In the genomic region with DNA sequence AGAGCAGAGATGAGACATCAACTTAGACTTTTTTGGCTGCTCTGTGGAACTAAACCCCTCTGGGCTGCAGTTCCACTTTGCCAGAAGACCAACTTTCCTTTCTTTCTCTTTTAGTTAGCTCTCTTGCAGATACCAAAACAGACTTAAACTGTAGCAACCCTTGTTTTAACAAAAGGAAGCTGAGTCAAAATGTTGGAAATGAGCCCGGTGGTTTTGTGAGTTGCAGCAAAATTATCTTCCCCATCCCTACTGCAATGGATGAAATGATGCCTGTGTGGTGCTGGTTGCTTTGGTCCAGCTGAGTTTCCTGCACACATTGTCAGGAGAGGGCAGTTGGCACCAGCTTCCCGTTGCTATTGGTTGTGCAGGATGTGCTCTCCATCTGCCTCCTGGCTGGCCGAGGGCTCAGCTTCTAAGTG, we compare ENCODE assay signal across 1 cellular context.
TF ChIP-seq lines count a peak whose summit lies in the region.

No MANE protein-coding gene starts in this region.

TF ChIP-seq in HepG2, 621 proteins besides CTCF, POLR2A, EP300 and RAD21 (continued from another document):
- TF ChIP-seq, protein P1, sequence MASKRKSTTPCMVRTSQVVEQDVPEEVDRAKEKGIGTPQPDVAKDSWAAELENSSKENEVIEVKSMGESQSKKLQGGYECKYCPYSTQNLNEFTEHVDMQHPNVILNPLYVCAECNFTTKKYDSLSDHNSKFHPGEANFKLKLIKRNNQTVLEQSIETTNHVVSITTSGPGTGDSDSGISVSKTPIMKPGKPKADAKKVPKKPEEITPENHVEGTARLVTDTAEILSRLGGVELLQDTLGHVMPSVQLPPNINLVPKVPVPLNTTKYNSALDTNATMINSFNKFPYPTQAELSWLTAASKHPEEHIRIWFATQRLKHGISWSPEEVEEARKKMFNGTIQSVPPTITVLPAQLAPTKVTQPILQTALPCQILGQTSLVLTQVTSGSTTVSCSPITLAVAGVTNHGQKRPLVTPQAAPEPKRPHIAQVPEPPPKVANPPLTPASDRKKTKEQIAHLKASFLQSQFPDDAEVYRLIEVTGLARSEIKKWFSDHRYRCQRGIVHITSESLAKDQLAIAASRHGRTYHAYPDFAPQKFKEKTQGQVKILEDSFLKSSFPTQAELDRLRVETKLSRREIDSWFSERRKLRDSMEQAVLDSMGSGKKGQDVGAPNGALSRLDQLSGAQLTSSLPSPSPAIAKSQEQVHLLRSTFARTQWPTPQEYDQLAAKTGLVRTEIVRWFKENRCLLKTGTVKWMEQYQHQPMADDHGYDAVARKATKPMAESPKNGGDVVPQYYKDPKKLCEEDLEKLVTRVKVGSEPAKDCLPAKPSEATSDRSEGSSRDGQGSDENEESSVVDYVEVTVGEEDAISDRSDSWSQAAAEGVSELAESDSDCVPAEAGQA (IDR thresholded peaks at IDR 0.05; ENCODE audit: low read depth), result no peak
- TF ChIP-seq, protein P1 (CRISPR knock-in tag; IDR thresholded peaks at IDR 0.05; ENCODE audit: borderline replicate concordance), result no peak
TF ChIP-seq in HepG2: peak in this region for 0.
